Comparison of ENCODE assay signal across 9 cellular contexts in the genomic region with DNA sequence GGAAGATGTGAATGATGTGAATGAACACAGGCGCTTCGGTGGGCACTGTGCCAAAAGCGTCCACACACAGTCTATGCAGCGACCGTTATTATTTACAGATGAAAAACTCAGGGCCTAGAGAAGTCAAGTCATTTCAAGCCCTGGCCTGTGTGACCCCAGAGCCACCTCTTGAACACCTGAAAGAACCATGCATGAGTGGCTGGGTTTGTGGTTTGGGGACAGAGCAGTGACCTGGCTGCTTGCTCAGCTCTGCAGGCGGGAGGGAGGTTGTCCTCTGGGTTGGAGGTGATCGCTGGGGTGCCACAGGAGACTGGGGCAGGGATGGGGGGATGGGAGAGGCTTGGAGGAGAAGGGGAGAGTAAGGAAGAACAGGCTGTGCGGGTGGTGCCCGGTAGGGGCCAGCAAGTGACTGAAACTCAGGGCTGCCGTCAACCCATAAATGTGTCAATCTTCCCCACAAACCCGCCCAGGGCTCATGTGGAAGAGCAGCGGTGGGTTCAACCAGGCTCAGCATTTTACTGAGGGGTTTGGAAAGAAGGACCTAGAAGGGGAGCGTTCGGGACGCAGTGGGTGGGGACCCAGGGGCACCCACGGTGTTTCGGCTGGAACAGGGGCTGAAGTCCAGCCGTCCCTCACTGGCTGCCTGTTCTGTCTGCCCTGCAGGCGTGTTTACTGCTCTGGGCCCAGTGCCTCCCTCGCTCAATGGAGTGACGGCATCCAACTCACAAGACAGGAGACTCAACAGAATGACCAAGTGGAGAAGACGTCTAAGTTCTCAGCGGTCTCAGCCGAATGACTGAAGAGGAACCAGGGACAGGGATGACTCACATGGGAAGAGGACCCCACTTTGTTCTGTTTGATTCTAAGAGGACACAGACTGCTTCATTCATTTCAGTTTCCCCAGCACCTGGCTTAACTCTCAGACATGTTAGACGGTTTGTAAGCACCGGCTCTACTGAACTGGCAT.
DNase-seq lines count a peak whose midpoint lies in the region; ATAC-seq, FAIRE-seq and TF ChIP-seq lines count a peak whose summit lies in the region.
"Had no signal": no experiment of that assay in that cellular context is flagged by ENCODE, and none has a peak within 500 bp of the region (broad histone marks: within the 10 kb centered on the region; RNA-seq: fewer than 3 reads in every experiment).

No MANE protein-coding gene starts in this region.

- H3K9ac ChIP-seq in K562 (ENCODE audit: insufficient read depth in 1 of 2, low read depth in 2 of 2, low read length in 2 of 2) = no peak overlapping the region

- no peaks in the 10 kb centered on the region; the same call in 1 of the 2 replicates for H3K9me3 ChIP-seq in K562 (replicated peaks; ENCODE audit: control insufficient read depth, insufficient read depth, low read depth, low read length)

- peak; percentile 15 for TF ChIP-seq CTCF in GM12864 (IDR thresholded peaks at IDR 0.05; ENCODE audit: low read depth, low read length, missing control alignments)
- TF ChIP-seq CTCF in K562 (IDR thresholded peaks at IDR 0.05 in 2 of 3, conservative IDR thresholded peaks at IDR 0.05 in 1 of 3; ENCODE audit: insufficient read depth in 2 of 3, low read depth in 1 of 3, low read length in 3 of 3) = no peak

- H3K79me2 ChIP-seq in K562 (ENCODE audit: control insufficient read depth, insufficient read depth, low read length) = no peaks in the 10 kb centered on the region

- H2AFZ ChIP-seq in K562 (ENCODE audit: low read depth, low read length) = no peak overlapping the region

- CTCF ChIA-PET in K562 (lab: Yijun Ruan, JAX; ENCODE audit: low intra/inter-chr PET ratio) = interaction anchor here (0.6 kb wide), 1 partner anchor 313 kb away, joined by 3 read pairs; no protein-coding TSS in a partner anchor

- no TSS peak for BruUV-seq in K562 (replicated peaks; lab: Mats Ljungman, UMichigan)

- no peak for FAIRE-seq in K562 (lab: Jason Lieb, UNC)

- H3K4me2 ChIP-seq in K562 (ENCODE audit: insufficient read depth, low read length) = no peak overlapping the region

- TF ChIP-seq RAD21 in K562 (CRISPR knock-in tag; conservative IDR thresholded peaks at IDR 0.05 in 1 of 2, IDR thresholded peaks at IDR 0.05 in 1 of 2) = no peak

- TF ChIP-seq EP300 in K562 (IDR thresholded peaks at IDR 0.05; ENCODE audit: low read length) = no peak

- POLR2A ChIA-PET in K562 (lab: Yijun Ruan, JAX) = no interaction called here

- H3K4me3 ChIP-seq in GM12864 (ENCODE audit: low read depth, low read length) = peak overlapping the region; percentile 4; the same call in 1 of the 2 replicates
- H3K4me3 ChIP-seq in K562 = no peak overlapping the region

- ATAC-seq in GM19328 (IDR thresholded peaks at IDR 0.05; ENCODE audit: unreplicated experiment) (peak; percentile 66), HG03045 (IDR thresholded peaks at IDR 0.05; ENCODE audit: unreplicated experiment) (peak; percentile 70), K562 (no peak)

- in situ Hi-C loops in K562 (cut with MboI) = no loop called here

- peaks cover 13% of the 10 kb centered on the region for H3K36me3 ChIP-seq in K562 (ENCODE audit: control insufficient read depth, insufficient read depth, low read length)

- H3K4me1 ChIP-seq in K562 (replicated peaks in 1 of 2; ENCODE audit: control insufficient read depth in 2 of 2, insufficient read depth in 2 of 2, low read length in 2 of 2) = no peaks in the 10 kb centered on the region; a peak in 1 of 5 replicates

- H3K27ac ChIP-seq in K562 (ENCODE audit: extremely low read depth, low read depth, low read length) = no peak overlapping the region

- TF ChIP-seq POLR2A in K562 (conservative IDR thresholded peaks at IDR 0.05) = no peak

- no peaks in the 10 kb centered on the region; the same call in 1 of the 2 replicates for H4K20me1 ChIP-seq in K562 (replicated peaks; ENCODE audit: control insufficient read depth, insufficient read depth, low read length)

- intact Hi-C loops in K562 (cut with micrococcal nuclease) = no loop called here

- 62% methylated on average over 24 of the region's 26 CpGs for WGBS in K562 (ENCODE audit: insufficient coverage, low coverage, missing lambda C conversion rate)

- no peaks in the 10 kb centered on the region for H3K9me1 ChIP-seq in K562 (ENCODE audit: control insufficient read depth, insufficient read depth, low read length)

- peak; percentile 89 for DNase-seq in GM12864 (ENCODE audit: low read depth)
- no peak for DNase-seq in K562 (ENCODE audit: extremely low read depth in 1 of 4, low spot score in 3 of 4)
- no peak for DNase-seq in iPS-NIHi7 (ENCODE audit: extremely low spot score)
- DNase-seq in NK-92 treated with Interleukin-12 subunit alpha and Interleukin-12 subunit beta, amount 100 ng/mL, for 24 hours (lab: John Stamatoyannopoulos, UW) = no peak
- DNase-seq in middle frontal gyrus (ENCODE audit: extremely low spot score, low spot score) = no peak
- no peak for DNase-seq in NCI-H1048 (lab: John Stamatoyannopoulos, UW)
- DNase-seq: NCI-H1417 treated with DMSO at 0.1 percent for 48 hours had no signal

- no peaks in the 10 kb centered on the region; a peak in 1 of 5 replicates for H3K27me3 ChIP-seq in K562 (ENCODE audit: control insufficient read depth in 2 of 2, insufficient read depth in 2 of 2, low read length in 2 of 2)

TF ChIP-seq in K562, 482 proteins besides CTCF, POLR2A, EP300 and RAD21:
- TF ChIP-seq L3MBTL2 (IDR thresholded peaks at IDR 0.05) = peak; percentile 26; the same call in 1 of the 2 replicates
- TF ChIP-seq NFIC (IDR thresholded peaks at IDR 0.05) = peak; percentile 69; the same call in 1 of the 2 replicates
- no peak for TF ChIP-seq NFXL1 (CRISPR knock-in tag; IDR thresholded peaks at IDR 0.05)
